In genomic region chr22:40411506-40411861, GRCh38 we compare ENCODE assay signal across 30 cellular contexts. TPM values are rescaled to one million over a fixed set of nuclear protein-coding genes. Genes with fewer than 3 reads are reported as not detected.
DNase-seq lines count a peak whose midpoint lies in the region; ATAC-seq, FAIRE-seq and TF ChIP-seq lines count a peak whose summit lies in the region.
"Had no signal": no experiment of that assay in that cellular context is flagged by ENCODE, and none has a peak within 500 bp of the region (broad histone marks: within the 10 kb centered on the region; RNA-seq: fewer than 3 reads in every experiment).

No MANE protein-coding gene starts in this region.

- no peaks in the 10 kb centered on the region for H3K9me2 ChIP-seq in SK-N-SH

- peaks cover 97% of the 10 kb centered on the region for H3K36me3 Mint-ChIP-seq in stimulated activated effector memory CD8-positive, alpha-beta T cell treated with anti-CD3 and anti-CD28 coated beads, Interleukin-12 subunit alpha, Interleukin-12 subunit beta, amount 100 ng/mL, for 72 hours

- H3K4me2 ChIP-seq in SK-N-SH = no peak overlapping the region

- H3K27ac ChIP-seq in RWPE1 (peak overlapping the region; percentile 65), SK-N-SH (ENCODE audit: low read depth in 2 of 2, low read length in 1 of 2) (no peak overlapping the region)
- H3K27ac ChIP-seq: psoas muscle, WERI-Rb-1 had no signal

- no peaks in the 10 kb centered on the region for H3F3A ChIP-seq in SK-N-SH (replicated peaks; ENCODE audit: insufficient read depth)

- CTCF ChIA-PET in RWPE1 (lab: Yijun Ruan, JAX) (no interaction called here), SK-N-SH (lab: Yijun Ruan, JAX) (no interaction called here)

- H3K36me3 ChIP-seq in H7 (replicated peaks; ENCODE audit: control insufficient read depth, insufficient read depth, low read length) = peaks cover 8% of the 10 kb centered on the region
- peaks cover 0 to 25% of the 10 kb centered on the region in 2 experiments for H3K36me3 ChIP-seq in SK-N-SH (replicated peaks in 1 of 2; ENCODE audit: control insufficient read depth in 1 of 2, insufficient read depth in 2 of 2, low read length in 1 of 2)

- TF ChIP-seq EP300 in SK-N-SH (IDR thresholded peaks at IDR 0.05; ENCODE audit: borderline replicate concordance in 1 of 2, low read depth in 1 of 2, low read length in 1 of 2) = no peak

- H3K9me3 ChIP-seq in SK-N-SH = no peaks in the 10 kb centered on the region
- H3K9me3 ChIP-seq: left lung, psoas muscle had no signal

- TF ChIP-seq RAD21 in SK-N-SH (IDR thresholded peaks at IDR 0.05; ENCODE audit: low read length) = no peak

- POLR2A ChIA-PET in RWPE1 (lab: Yijun Ruan, JAX; ENCODE audit: low non-redundant PET) = no interaction called here
- POLR2A ChIA-PET in SK-N-SH (lab: Yijun Ruan, JAX) = no interaction called here

- H3K79me2 ChIP-seq in SK-N-SH (ENCODE audit: insufficient read depth) = no peaks in the 10 kb centered on the region

- no peaks in the 10 kb centered on the region for H3K9me3 Mint-ChIP-seq in stimulated activated effector memory CD8-positive, alpha-beta T cell treated with anti-CD3 and anti-CD28 coated beads, Interleukin-12 subunit alpha, Interleukin-12 subunit beta, amount 100 ng/mL, for 72 hours
- H3K9me3 Mint-ChIP-seq: endodermal cell, T-cell, type B pancreatic cell had no signal

- no peaks in the 10 kb centered on the region for H3K27me3 ChIP-seq in H7 (ENCODE audit: control insufficient read depth, insufficient read depth, low read length)
- H3K27me3 ChIP-seq in SK-N-SH (ENCODE audit: insufficient read depth) = no peaks in the 10 kb centered on the region
- H3K27me3 ChIP-seq: left lung had no signal

- FAIRE-seq in HTR-8/SVneo (lab: Jason Lieb, UNC) = no peak
- FAIRE-seq: H54, HepG2, islet of Langerhans, RCC 7860 had no signal

- no peak overlapping the region for H3K9ac ChIP-seq in SK-N-SH

- H2AFZ ChIP-seq in SK-N-SH (ENCODE audit: low read depth) = no peak overlapping the region

- no peak overlapping the region for H3K4me3 ChIP-seq in H7 (ENCODE audit: insufficient read depth, low read depth, low read length)
- no peak overlapping the region for H3K4me3 ChIP-seq in SK-N-SH (ENCODE audit: low read depth in 2 of 2, low read length in 1 of 2)
- H3K4me3 ChIP-seq: left lung, psoas muscle had no signal

- 90% methylated on average over 5 of the region's 7 CpGs for WGBS in SK-N-SH (ENCODE audit: low lambda C conversion rate)

- H4K20me1 ChIP-seq in SK-N-SH (ENCODE audit: insufficient read depth) = no peaks in the 10 kb centered on the region

- TF ChIP-seq CTCF in RWPE1 (conservative IDR thresholded peaks at IDR 0.05; ENCODE audit: low read depth) = no peak
- no peak for TF ChIP-seq CTCF in SK-N-SH (IDR thresholded peaks at IDR 0.05)

- H3K4me3 Mint-ChIP-seq in stimulated activated effector memory CD8-positive, alpha-beta T cell treated with anti-CD3 and anti-CD28 coated beads, Interleukin-12 subunit alpha, Interleukin-12 subunit beta, amount 100 ng/mL, for 72 hours = no peak overlapping the region
- H3K4me3 Mint-ChIP-seq: endodermal cell, T-cell, type B pancreatic cell had no signal

- ATAC-seq in left lobe of liver = peak; percentile 13
- ATAC-seq in stimulated activated effector memory CD8-positive, alpha-beta T cell treated with anti-CD3 and anti-CD28 coated beads, Interleukin-12 subunit alpha, Interleukin-12 subunit beta, amount 100 ng/mL, for 72 hours = no peak
- ATAC-seq: HepG2, left lung, psoas muscle, T-cell had no signal

- peaks cover 0 to 18% of the 10 kb centered on the region in 2 experiments; a peak in 1 of 4 replicates for H3K4me1 ChIP-seq in SK-N-SH (ENCODE audit: control insufficient read depth in 1 of 2, insufficient read depth in 2 of 2, low read depth in 1 of 2, low read length in 1 of 2)
- H3K4me1 ChIP-seq: psoas muscle had no signal

- DNase-seq in H7 (peak; percentile 55), RWPE1 (ENCODE audit: low spot score) (no peak), left lobe of liver (ENCODE audit: low spot score) (no peak), amygdala (lab: John Stamatoyannopoulos, UW) (no peak), HTR-8/SVneo (ENCODE audit: insufficient read length, low spot score) (no peak), SK-N-SH (no peak)
- DNase-seq in stimulated activated effector memory CD8-positive, alpha-beta T cell treated with anti-CD3 and anti-CD28 coated beads, Interleukin-12 subunit alpha, Interleukin-12 subunit beta, amount 100 ng/mL, for 72 hours (ENCODE audit: low spot score in 2 of 2) = no peak
- DNase-seq: activated CD4-positive, alpha-beta T cell treated with anti-CD3 and anti-CD28 coated beads for 48 hours; activated effector memory CD4-positive, alpha-beta T cell treated with Interleukin-2 at 50 U/mL for 16 hours; Calu3; CD4-positive, CD25-positive, alpha-beta regulatory T cell; central memory CD4-positive, alpha-beta T cell; dermis blood vessel endothelial cell; DND-41; endodermal cell; mesenchymal stem cell; NCI-H2107; NCI-H345; NCI-H748 treated with DMSO at 0.1 percent for 48 hours; psoas muscle; stimulated activated CD4-positive, alpha-beta T cell treated with anti-CD3 and anti-CD28 coated beads, Interleukin-4, amount 100 ng/mL, for 4 hours; substantia nigra; T-cell; WERI-Rb-1 had no signal

- H3K27ac Mint-ChIP-seq in stimulated activated effector memory CD8-positive, alpha-beta T cell treated with anti-CD3 and anti-CD28 coated beads, Interleukin-12 subunit alpha, Interleukin-12 subunit beta, amount 100 ng/mL, for 72 hours = peak overlapping the region; percentile 81
- H3K27ac Mint-ChIP-seq: endodermal cell, type B pancreatic cell had no signal

- peaks cover 34% of the 10 kb centered on the region for H3K4me1 Mint-ChIP-seq in stimulated activated effector memory CD8-positive, alpha-beta T cell treated with anti-CD3 and anti-CD28 coated beads, Interleukin-12 subunit alpha, Interleukin-12 subunit beta, amount 100 ng/mL, for 72 hours
- H3K4me1 Mint-ChIP-seq: endodermal cell had no signal

TF ChIP-seq in SK-N-SH, 30 proteins besides CTCF, POLR2A, EP300 and RAD21 (continues in another document):
- TF ChIP-seq GATA2 (CRISPR knock-in tag; IDR thresholded peaks at IDR 0.05) (no peak), MAX (IDR thresholded peaks at IDR 0.05; ENCODE audit: low read depth) (no peak), FOXM1 (IDR thresholded peaks at IDR 0.05; ENCODE audit: low read depth) (no peak), TAF1 (IDR thresholded peaks at IDR 0.05; ENCODE audit: borderline replicate concordance, low read depth, low read length) (no peak), JUND (IDR thresholded peaks at IDR 0.05) (no peak), GABPA (IDR thresholded peaks at IDR 0.05; ENCODE audit: low read depth) (no peak), USF1 (IDR thresholded peaks at IDR 0.05; ENCODE audit: borderline replicate concordance, low read depth) (no peak), YY1 (IDR thresholded peaks at IDR 0.05; ENCODE audit: low read depth) (no peak), SIN3A (IDR thresholded peaks at IDR 0.05; ENCODE audit: borderline replicate concordance, low read depth, low read length) (no peak), PBX3 (IDR thresholded peaks at IDR 0.05) (no peak), RFX5 (IDR thresholded peaks at IDR 0.05; ENCODE audit: low read length) (no peak)
- TF ChIP-seq, protein P1, sequence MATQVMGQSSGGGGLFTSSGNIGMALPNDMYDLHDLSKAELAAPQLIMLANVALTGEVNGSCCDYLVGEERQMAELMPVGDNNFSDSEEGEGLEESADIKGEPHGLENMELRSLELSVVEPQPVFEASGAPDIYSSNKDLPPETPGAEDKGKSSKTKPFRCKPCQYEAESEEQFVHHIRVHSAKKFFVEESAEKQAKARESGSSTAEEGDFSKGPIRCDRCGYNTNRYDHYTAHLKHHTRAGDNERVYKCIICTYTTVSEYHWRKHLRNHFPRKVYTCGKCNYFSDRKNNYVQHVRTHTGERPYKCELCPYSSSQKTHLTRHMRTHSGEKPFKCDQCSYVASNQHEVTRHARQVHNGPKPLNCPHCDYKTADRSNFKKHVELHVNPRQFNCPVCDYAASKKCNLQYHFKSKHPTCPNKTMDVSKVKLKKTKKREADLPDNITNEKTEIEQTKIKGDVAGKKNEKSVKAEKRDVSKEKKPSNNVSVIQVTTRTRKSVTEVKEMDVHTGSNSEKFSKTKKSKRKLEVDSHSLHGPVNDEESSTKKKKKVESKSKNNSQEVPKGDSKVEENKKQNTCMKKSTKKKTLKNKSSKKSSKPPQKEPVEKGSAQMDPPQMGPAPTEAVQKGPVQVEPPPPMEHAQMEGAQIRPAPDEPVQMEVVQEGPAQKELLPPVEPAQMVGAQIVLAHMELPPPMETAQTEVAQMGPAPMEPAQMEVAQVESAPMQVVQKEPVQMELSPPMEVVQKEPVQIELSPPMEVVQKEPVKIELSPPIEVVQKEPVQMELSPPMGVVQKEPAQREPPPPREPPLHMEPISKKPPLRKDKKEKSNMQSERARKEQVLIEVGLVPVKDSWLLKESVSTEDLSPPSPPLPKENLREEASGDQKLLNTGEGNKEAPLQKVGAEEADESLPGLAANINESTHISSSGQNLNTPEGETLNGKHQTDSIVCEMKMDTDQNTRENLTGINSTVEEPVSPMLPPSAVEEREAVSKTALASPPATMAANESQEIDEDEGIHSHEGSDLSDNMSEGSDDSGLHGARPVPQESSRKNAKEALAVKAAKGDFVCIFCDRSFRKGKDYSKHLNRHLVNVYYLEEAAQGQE (IDR thresholded peaks at IDR 0.05; ENCODE audit: low read depth, low read length) = no peak

RNA-seq across cellular contexts. Expression of gene SGSM3, which starts 41.1 kb away (rescaled TPM):
- 75.9 and 113 TPM in 2 replicates for total RNA-seq in H7 (2014; rRNA removed; shearing (Covaris generic))
- 31.4 TPM for total RNA-seq in left lobe of liver
- polyA plus RNA-seq in SK-N-SH (2012; rRNA removed) = 42.3 and 46.4 TPM in 2 replicates
- polyA plus RNA-seq in SK-N-SH (2012; cell fraction: cytosol; rRNA removed) = 8.3 and 13.8 TPM in 2 replicates
- 268 and 294 TPM in 2 replicates for polyA plus RNA-seq in SK-N-SH (2012; cell fraction: nucleus; rRNA removed)
